8 cellular contexts compared by ENCODE assay signal in genomic region chr1:54944610-54945392, GRCh38. TPM values are rescaled to one million over a fixed set of nuclear protein-coding genes. Genes with fewer than 3 reads are reported as not detected.
DNase-seq lines count a peak whose midpoint lies in the region; ATAC-seq, FAIRE-seq and TF ChIP-seq lines count a peak whose summit lies in the region.

No MANE protein-coding gene starts in this region.

- peak overlapping the region; percentile 35 for H3K4me2 ChIP-seq in SU-DHL-6 (ENCODE audit: low read depth, low read length, poor library complexity, severe bottlenecking)

- ATAC-seq in GM21515 (IDR thresholded peaks at IDR 0.05; ENCODE audit: unreplicated experiment) = peak; percentile 82
- peak; percentile 69 for ATAC-seq in activated naive CD8-positive, alpha-beta T cell treated with anti-CD3 and anti-CD28 coated beads, Interleukin-2, amount 50 U/mL, for 24 hours
- ATAC-seq in Right ventricle myocardium superior (ENCODE audit: poor library complexity) = peak; percentile 86

- no peak for FAIRE-seq in urothelium cell line (lab: Jason Lieb, UNC)

- H3K36me3 Mint-ChIP-seq in activated naive CD8-positive, alpha-beta T cell treated with anti-CD3 and anti-CD28 coated beads, Interleukin-2, amount 50 U/mL, for 24 hours (ENCODE audit: low read depth) = no peaks in the 10 kb centered on the region

- intact Hi-C loops in Right ventricle myocardium superior (cut with DNase I) = no loop called here

- H4K20me1 ChIP-seq in SU-DHL-6 (ENCODE audit: low read depth, low read length) = no peaks in the 10 kb centered on the region

- H3K36me3 ChIP-seq in SU-DHL-6 (ENCODE audit: low read length) = no peaks in the 10 kb centered on the region

- H3K9ac ChIP-seq in SU-DHL-6 (ENCODE audit: low read length) = no peak overlapping the region; the same call in 1 of the 2 replicates

- TF ChIP-seq CTCF in SU-DHL-6 (IDR thresholded peaks at IDR 0.05; ENCODE audit: insufficient read depth, low read length, poor library complexity, severe bottlenecking) = peak; percentile 76

- H3K4me3 ChIP-seq in SU-DHL-6 (ENCODE audit: insufficient read depth, low read length, poor library complexity, severe bottlenecking) = no peak overlapping the region

- no peak overlapping the region for H3K4me3 Mint-ChIP-seq in activated naive CD8-positive, alpha-beta T cell treated with anti-CD3 and anti-CD28 coated beads, Interleukin-2, amount 50 U/mL, for 24 hours

- H3K27me3 ChIP-seq in SU-DHL-6 (ENCODE audit: low read length) = no peaks in the 10 kb centered on the region

- H3K27ac Mint-ChIP-seq in activated naive CD8-positive, alpha-beta T cell treated with anti-CD3 and anti-CD28 coated beads, Interleukin-2, amount 50 U/mL, for 24 hours = no peak overlapping the region

- no peaks in the 10 kb centered on the region for H3F3A ChIP-seq in SU-DHL-6 (ENCODE audit: insufficient read depth)

- no peaks in the 10 kb centered on the region for H3K9me2 ChIP-seq in SU-DHL-6 (replicated peaks; ENCODE audit: insufficient read depth, low read length)

- peaks cover 6% of the 10 kb centered on the region for H3K27me3 Mint-ChIP-seq in activated naive CD8-positive, alpha-beta T cell treated with anti-CD3 and anti-CD28 coated beads, Interleukin-2, amount 50 U/mL, for 24 hours

- H3K4me1 Mint-ChIP-seq in activated naive CD8-positive, alpha-beta T cell treated with anti-CD3 and anti-CD28 coated beads, Interleukin-2, amount 50 U/mL, for 24 hours = peaks cover 2% of the 10 kb centered on the region

- H3K9me3 Mint-ChIP-seq in activated naive CD8-positive, alpha-beta T cell treated with anti-CD3 and anti-CD28 coated beads, Interleukin-2, amount 50 U/mL, for 24 hours = no peaks in the 10 kb centered on the region

- peak overlapping the region; percentile 30 for H2AFZ ChIP-seq in SU-DHL-6 (ENCODE audit: low read depth, low read length, severe bottlenecking)

- peak; percentile 78 for DNase-seq in CD1c-positive myeloid dendritic cell (ENCODE audit: extremely low spot score)
- DNase-seq in NCI-H1092 treated with DMSO at 0.1 percent for 48 hours (lab: John Stamatoyannopoulos, UW) = peak; percentile 52
- DNase-seq in activated naive CD8-positive, alpha-beta T cell treated with anti-CD3 and anti-CD28 coated beads, Interleukin-2, amount 50 U/mL, for 24 hours = peak; percentile 69
- peak; percentile 79 for DNase-seq in Right ventricle myocardium superior
- DNase-seq in pons (ENCODE audit: low spot score) = peak; percentile 91
- DNase-seq in urothelium cell line (ENCODE audit: low spot score) = peak; percentile 81

- no peaks in the 10 kb centered on the region for H3K79me2 ChIP-seq in SU-DHL-6 (ENCODE audit: insufficient read depth, low read length)

- no peak overlapping the region for H3K27ac ChIP-seq in SU-DHL-6 (ENCODE audit: low read depth, low read length)

- H3K9me3 ChIP-seq in SU-DHL-6 (ENCODE audit: insufficient read depth, low read length) = no peaks in the 10 kb centered on the region

RNA-seq across cellular contexts. Expression of gene TMEM61, which starts 35.6 kb away (rescaled TPM):
- total RNA-seq in Right ventricle myocardium superior = 0.27 TPM

RNA-seq across cellular contexts. Expression of gene BSND, which starts 53.9 kb away (rescaled TPM):
- total RNA-seq in Right ventricle myocardium superior = not detected

RNA-seq across cellular contexts. Expression of gene DHCR24, which starts 57.8 kb away (rescaled TPM):
- 9.4 TPM for total RNA-seq in Right ventricle myocardium superior
